Comparison of ENCODE assay signal across 21 cellular contexts in genomic region chr1:116496898-116497297, GRCh38.
A peak's percentile ranks its signal among the peaks of the same experiment; 100 is the strongest.
DNase-seq lines count a peak whose midpoint lies in the region; TF ChIP-seq lines count a peak whose summit lies in the region.
"Had no signal": no experiment of that assay in that cellular context is flagged by ENCODE, and none has a peak within 500 bp of the region (broad histone marks: within the 10 kb centered on the region; RNA-seq: fewer than 3 reads in every experiment).

No MANE protein-coding gene starts in this region.

- H3K36me3 ChIP-seq in neutrophil (peaks cover 3% of the 10 kb centered on the region), esophagus muscularis mucosa (no peaks in the 10 kb centered on the region)
- H3K36me3 ChIP-seq: breast epithelium, pancreas, tibial artery had no signal

- H3K4me1 ChIP-seq in neutrophil (ENCODE audit: control insufficient read depth in 1 of 2, insufficient read depth in 1 of 2, low read depth in 1 of 2, low read length in 1 of 2) (peaks cover 35 to 54% of the 10 kb centered on the region in 2 experiments), esophagus muscularis mucosa (peaks cover 25 to 35% (median 32%) of the 10 kb centered on the region in 4 donors)
- H3K4me1 ChIP-seq: breast epithelium, tibial artery had no signal

- WGBS in esophagus muscularis mucosa: 68% methylated on average over 2 of the region's 2 CpGs

- H3K4me3 Mint-ChIP-seq in dendritic cell treated with granulocyte-macrophage colony-stimulating factor and Interleukin-4, amounts not matched to agents 40 ng/mL and 50 ng/mL, for 4 days: no peak overlapping the region
- H3K4me3 Mint-ChIP-seq: activated CD4-positive, alpha-beta memory T cell treated with anti-CD3 and anti-CD28 coated beads for 36 hours; activated naive CD8-positive, alpha-beta T cell treated with anti-CD3 and anti-CD28 coated beads for 36 hours; B cell had no signal

- intact Hi-C loops in dendritic cell treated with granulocyte-macrophage colony-stimulating factor and Interleukin-4, amounts not matched to agents 40 ng/mL and 50 ng/mL, for 4 days (cut with micrococcal nuclease): loop anchor here (5.0 to 10.0 kb wide), 3 partner anchors 120 to 1108 kb away; partner anchors contain the start of gene TENT5C
- intact Hi-C loops in esophagus muscularis mucosa (cut with DNase I): no loop called here

- in situ Hi-C loops in KBM-7 (cut with MboI; ENCODE audit: low pct_unique_long_range_greater_than_20kb, low sequenced_read_pairs): loop anchor here (10.0 kb wide), 1 partner anchor 332 kb away; no protein-coding TSS in a partner anchor

- TF ChIP-seq POLR2A in esophagus muscularis mucosa (IDR thresholded peaks at IDR 0.05; ENCODE audit: low read depth) (no peak), erythroblast (IDR thresholded peaks at IDR 0.05; ENCODE audit: low read length) (no peak)

- H3K27me3 ChIP-seq in neutrophil: no peaks in the 10 kb centered on the region
- no peaks in the 10 kb centered on the region for H3K27me3 ChIP-seq in esophagus muscularis mucosa
- H3K27me3 ChIP-seq: breast epithelium, pancreas, tibial artery had no signal

- H3K27ac ChIP-seq in neutrophil: peak overlapping the region; percentile 68
- H3K27ac ChIP-seq in esophagus muscularis mucosa (replicated peaks in 1 of 4): peak overlapping the region in 1 of 4 donors; percentile 30

- TF ChIP-seq CTCF in neutrophil (IDR thresholded peaks at IDR 0.05): no peak
- no peak for TF ChIP-seq CTCF in esophagus muscularis mucosa (IDR thresholded peaks at IDR 0.05)

- H3K4me3 ChIP-seq in neutrophil (ENCODE audit: low read depth in 1 of 2, low read length in 1 of 2): peak overlapping the region in 1 of 2 experiments; percentile 20
- no peak overlapping the region for H3K4me3 ChIP-seq in esophagus muscularis mucosa
- H3K4me3 ChIP-seq: breast epithelium, GM23248, pancreas, tibial artery had no signal

- H3K9me3 ChIP-seq in neutrophil (no peaks in the 10 kb centered on the region), esophagus muscularis mucosa (no peaks in the 10 kb centered on the region)
- H3K9me3 ChIP-seq: breast epithelium, pancreas, SK-N-SH, tibial artery had no signal

- H3K27ac Mint-ChIP-seq in dendritic cell treated with granulocyte-macrophage colony-stimulating factor and Interleukin-4, amounts not matched to agents 40 ng/mL and 50 ng/mL, for 4 days: peak overlapping the region; percentile 82
- H3K27ac Mint-ChIP-seq: activated CD4-positive, alpha-beta memory T cell treated with anti-CD3 and anti-CD28 coated beads for 36 hours; activated naive CD8-positive, alpha-beta T cell treated with anti-CD3 and anti-CD28 coated beads for 36 hours; B cell had no signal

- TF ChIP-seq EP300 in esophagus muscularis mucosa (IDR thresholded peaks at IDR 0.05): no peak

- H3K9me3 Mint-ChIP-seq in dendritic cell treated with granulocyte-macrophage colony-stimulating factor and Interleukin-4, amounts not matched to agents 40 ng/mL and 50 ng/mL, for 4 days: no peaks in the 10 kb centered on the region
- H3K9me3 Mint-ChIP-seq: activated CD4-positive, alpha-beta memory T cell treated with anti-CD3 and anti-CD28 coated beads for 36 hours; activated naive CD8-positive, alpha-beta T cell treated with anti-CD3 and anti-CD28 coated beads for 36 hours had no signal

- H3K27me3 Mint-ChIP-seq in dendritic cell treated with granulocyte-macrophage colony-stimulating factor and Interleukin-4, amounts not matched to agents 40 ng/mL and 50 ng/mL, for 4 days: no peaks in the 10 kb centered on the region
- H3K27me3 Mint-ChIP-seq: activated CD4-positive, alpha-beta memory T cell treated with anti-CD3 and anti-CD28 coated beads for 36 hours; activated naive CD8-positive, alpha-beta T cell treated with anti-CD3 and anti-CD28 coated beads for 36 hours; B cell had no signal

- peak; percentile 42 for DNase-seq in CD1c-positive myeloid dendritic cell (ENCODE audit: extremely low spot score)
- DNase-seq in KBM-7: peak; percentile 32
- no peak for DNase-seq in activated CD4-positive, CD25-positive, alpha-beta regulatory T cell (lab: John Stamatoyannopoulos, UW)
- no peak for DNase-seq in esophagus muscularis mucosa (ENCODE audit: extremely low spot score)
- DNase-seq in erythroblast (lab: John Stamatoyannopoulos, UW): no peak
- DNase-seq: activated CD4-positive, alpha-beta memory T cell treated with anti-CD3 and anti-CD28 coated beads for 36 hours; activated naive CD8-positive, alpha-beta T cell treated with anti-CD3 and anti-CD28 coated beads for 36 hours; activated T-cell treated with anti-CD3 and anti-CD28 coated beads, Interleukin-2, amount 50 U/mL, for 48 hours; DMS79; hippocampal formation; kidney glomerular epithelial cell; NCI-H1105; NCI-H748 treated with DMSO at 0.1 percent for 48 hours; pancreas; SK-N-SH had no signal

- H3K4me1 Mint-ChIP-seq in dendritic cell treated with granulocyte-macrophage colony-stimulating factor and Interleukin-4, amounts not matched to agents 40 ng/mL and 50 ng/mL, for 4 days (ENCODE audit: low read depth): peaks cover 79% of the 10 kb centered on the region

- peaks cover 12% of the 10 kb centered on the region for H3K36me3 Mint-ChIP-seq in dendritic cell treated with granulocyte-macrophage colony-stimulating factor and Interleukin-4, amounts not matched to agents 40 ng/mL and 50 ng/mL, for 4 days (ENCODE audit: low read depth)
- H3K36me3 Mint-ChIP-seq: activated CD4-positive, alpha-beta memory T cell treated with anti-CD3 and anti-CD28 coated beads for 36 hours; activated naive CD8-positive, alpha-beta T cell treated with anti-CD3 and anti-CD28 coated beads for 36 hours had no signal

Comparison
In these comparisons a context has a peak if more than half of its experiments do, and no peak if none do; other contexts are left out.
1. DNase-seq: peak in CD1c-positive myeloid dendritic cell (single experiment) and KBM-7 (single experiment); none in activated CD4-positive, CD25-positive, alpha-beta regulatory T cell (0 of 4), esophagus muscularis mucosa (single experiment) and erythroblast (0 of 2).